14 cellular contexts compared by ENCODE assay signal in the genomic region with DNA sequence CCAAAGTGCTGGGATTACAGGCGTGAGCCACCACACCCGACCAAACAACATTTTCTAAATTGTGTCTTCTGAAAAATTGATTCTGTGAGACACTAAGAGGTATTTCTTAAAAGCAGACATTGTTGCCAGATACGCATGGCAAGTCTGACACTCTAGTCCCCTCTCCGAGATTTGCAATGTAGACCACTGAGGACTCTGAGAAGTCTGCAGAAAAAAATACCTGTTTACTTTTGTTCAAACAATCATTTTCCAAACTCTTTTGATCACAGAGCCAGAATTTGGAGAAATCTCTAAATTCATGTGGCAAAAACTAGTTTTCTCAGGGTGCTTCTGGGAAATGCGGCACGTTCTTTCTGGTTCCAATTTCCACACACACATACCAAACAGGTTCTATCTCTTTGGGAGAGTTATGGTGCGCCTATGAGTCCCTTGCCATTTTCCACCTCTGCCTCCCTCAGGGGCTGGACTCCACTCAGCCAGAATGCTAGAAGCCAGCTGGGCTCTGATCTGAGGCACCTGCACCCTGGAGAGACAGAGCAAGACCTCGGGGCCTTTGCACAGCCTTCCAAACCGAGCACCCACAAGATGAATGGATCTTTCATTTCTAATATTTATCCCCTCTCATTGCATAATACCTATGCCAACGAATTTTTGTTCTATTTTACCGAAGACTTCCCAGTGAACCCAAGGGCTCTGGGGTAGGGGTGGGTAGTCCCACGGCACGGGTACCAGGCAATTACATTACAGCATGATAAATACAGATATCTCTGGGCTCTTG.
DNase-seq lines count a peak whose midpoint lies in the region; TF ChIP-seq lines count a peak whose summit lies in the region.
"Had no signal": no experiment of that assay in that cellular context is flagged by ENCODE, and none has a peak within 500 bp of the region (broad histone marks: within the 10 kb centered on the region; RNA-seq: fewer than 3 reads in every experiment).

No MANE protein-coding gene starts in this region.

- DNase-seq in SK-N-DZ (ENCODE audit: low spot score) (peak; percentile 98), neural crest cell (ENCODE audit: low read depth, low spot score) (no peak), germinal center (ENCODE audit: low spot score) (no peak), GM13977 (ENCODE audit: low spot score) (no peak)
- DNase-seq in stimulated activated CD4-positive, alpha-beta T cell treated with anti-CD3 and anti-CD28 coated beads, Interleukin-4, amount 100 ng/mL, for 1 hour = no peak
- DNase-seq: CD4-positive, alpha-beta T cell; COR-L47; DMS153; DND-41; H9 had no signal

- H3K4me1 Mint-ChIP-seq in neural crest cell = peaks cover 51% of the 10 kb centered on the region
- H3K4me1 Mint-ChIP-seq: CD14-positive monocyte had no signal

- no peaks in the 10 kb centered on the region for H3K36me3 ChIP-seq in BLaER1
- H3K36me3 ChIP-seq: BLaER1 treated with 17β-estradiol and CSF1 and Interleukin-3, amounts not matched to agents 10 nM and 100 nM had no signal

- H4K20me1 ChIP-seq in BLaER1 = no peaks in the 10 kb centered on the region
- H4K20me1 ChIP-seq: BLaER1 treated with 17β-estradiol and CSF1 and Interleukin-3, amounts not matched to agents 10 nM and 100 nM had no signal

- no peaks in the 10 kb centered on the region for H3K9me3 ChIP-seq in BLaER1
- H3K9me3 ChIP-seq: BLaER1 treated with 17β-estradiol and CSF1 and Interleukin-3, amounts not matched to agents 10 nM and 100 nM had no signal

- H3K4me1 ChIP-seq in BLaER1 = peaks cover 25% of the 10 kb centered on the region

- H3K36me3 Mint-ChIP-seq in neural crest cell (ENCODE audit: low read depth) = no peaks in the 10 kb centered on the region
- H3K36me3 Mint-ChIP-seq: CD14-positive monocyte had no signal

- TF ChIP-seq CTCF in neural crest cell (conservative IDR thresholded peaks at IDR 0.05) (no peak), GM13977 (IDR thresholded peaks at IDR 0.05; ENCODE audit: extremely low read depth, insufficient read depth, missing control alignments) (no peak)

- H3K4me2 ChIP-seq in BLaER1 = 0 out of 2 replicates have a peak overlapping the region, but pooled peaks have one; percentile 63
- H3K4me2 ChIP-seq: GM23338 had no signal

- H3K4me3 ChIP-seq in BLaER1 = no peak overlapping the region
- H3K4me3 ChIP-seq: BLaER1 treated with 17β-estradiol and CSF1 and Interleukin-3, amounts not matched to agents 10 nM and 100 nM; GM23338 had no signal

- H3K9ac ChIP-seq in BLaER1 = no peak overlapping the region
- H3K9ac ChIP-seq: BLaER1 treated with 17β-estradiol and CSF1 and Interleukin-3, amounts not matched to agents 10 nM and 100 nM had no signal

- H3K9me3 Mint-ChIP-seq in neural crest cell = no peaks in the 10 kb centered on the region
- H3K9me3 Mint-ChIP-seq: CD14-positive monocyte; CD4-positive, alpha-beta T cell; GM23338; H9 had no signal

- H3K27ac ChIP-seq in BLaER1 = no peak overlapping the region
- H3K27ac ChIP-seq: BLaER1 treated with 17β-estradiol and CSF1 and Interleukin-3, amounts not matched to agents 10 nM and 100 nM had no signal

- in situ Hi-C loops in GM13977 (cut with MboI; ENCODE audit: low pct_unique_long_range_greater_than_20kb, low sequenced_read_pairs, unreplicated experiment) = no loop called here

- H3K27me3 Mint-ChIP-seq in neural crest cell (ENCODE audit: low read depth) = no peaks in the 10 kb centered on the region
- H3K27me3 Mint-ChIP-seq: CD4-positive, alpha-beta T cell had no signal

- no peak overlapping the region for H3K4me3 Mint-ChIP-seq in neural crest cell
- H3K4me3 Mint-ChIP-seq: CD14-positive monocyte; CD4-positive, alpha-beta T cell; GM23338; H9 had no signal

- peak overlapping the region; percentile 81 for H3K27ac Mint-ChIP-seq in neural crest cell (ENCODE audit: unreplicated experiment)
- H3K27ac Mint-ChIP-seq: CD4-positive, alpha-beta T cell; GM23338 had no signal

- no peaks in the 10 kb centered on the region for H3K27me3 ChIP-seq in BLaER1
- H3K27me3 ChIP-seq: BLaER1 treated with 17β-estradiol and CSF1 and Interleukin-3, amounts not matched to agents 10 nM and 100 nM had no signal
